ENCODE assay signal across 10 cellular contexts in the genomic region with DNA sequence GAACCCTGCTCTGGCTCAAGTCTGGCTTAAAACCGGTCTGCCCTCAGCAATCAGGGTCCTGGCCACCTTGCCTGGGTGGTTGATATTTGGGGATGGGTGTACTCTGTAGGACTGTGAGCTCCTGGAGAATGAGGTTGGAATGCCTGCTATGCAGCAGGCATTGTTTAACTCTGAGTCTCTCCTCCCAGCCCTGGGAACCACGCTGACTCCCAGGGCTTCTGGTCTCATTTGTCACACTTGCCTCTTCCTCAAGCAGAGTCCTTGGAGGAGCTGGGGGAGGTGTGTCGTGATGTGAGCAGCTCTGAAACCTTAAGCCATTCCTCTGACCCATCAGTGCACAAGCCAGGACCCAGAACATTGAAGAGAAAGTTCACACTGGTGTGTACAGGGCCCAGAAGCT.
DNase-seq lines count a peak whose midpoint lies in the region.
"Had no signal": no experiment of that assay in that cellular context is flagged by ENCODE, and none has a peak within 500 bp of the region (broad histone marks: within the 10 kb centered on the region; RNA-seq: fewer than 3 reads in every experiment).

No MANE protein-coding gene starts in this region.

- no peak overlapping the region for H3K14ac ChIP-seq in trophoblast cell (ENCODE audit: low read length)

- H2AK5ac ChIP-seq in trophoblast cell (ENCODE audit: low read length): no peak overlapping the region

- H2AFZ ChIP-seq in trophoblast cell (ENCODE audit: insufficient read depth, low read length, poor library complexity): no peak overlapping the region

- no peak overlapping the region for H3K23ac ChIP-seq in trophoblast cell (ENCODE audit: low read length)

- peak; percentile 89 for DNase-seq in GM03348 (ENCODE audit: low spot score)
- peak; percentile 91 to 93 for DNase-seq in SJSA1 (ENCODE audit: low read depth in 1 of 2, low spot score in 2 of 2)
- DNase-seq in fibroblast of gingiva (ENCODE audit: low read depth): peak; percentile 78
- DNase-seq in trophoblast cell: peak; percentile 85 to 86
- no peak for DNase-seq in HUDEP-2 (lab: John Stamatoyannopoulos, UW; ENCODE audit: unreplicated experiment in 76 of 76)
- no peak for DNase-seq in OCI-M1 (lab: John Stamatoyannopoulos, UW)
- DNase-seq in NCI-H69 (lab: John Stamatoyannopoulos, UW): no peak
- DNase-seq in NCI-H82 treated with DMSO at 0.1 percent for 48 hours (lab: John Stamatoyannopoulos, UW; ENCODE audit: unreplicated experiment): no peak
- DNase-seq: activated T-cell treated with anti-CD3 and anti-CD28 coated beads, Interleukin-2, amount 50 U/mL, for 4 hours; DMS79 treated with DMSO at 0.1 percent for 48 hours had no signal

- H3K18ac ChIP-seq in trophoblast cell (ENCODE audit: low read length): no peak overlapping the region

- no peaks in the 10 kb centered on the region for H3K79me2 ChIP-seq in trophoblast cell (ENCODE audit: control insufficient read depth, insufficient read depth, low read length, poor library complexity)

- no peak overlapping the region for H2BK5ac ChIP-seq in trophoblast cell (ENCODE audit: low read depth, low read length, poor library complexity)

- H3K9me3 ChIP-seq in SJSA1 (replicated peaks): no peaks in the 10 kb centered on the region
- peaks cover 2% of the 10 kb centered on the region for H3K9me3 ChIP-seq in trophoblast cell (ENCODE audit: insufficient read depth, low read depth, low read length)

- H4K8ac ChIP-seq in trophoblast cell (ENCODE audit: low read depth, low read length): no peak overlapping the region

- WGBS in trophoblast cell (ENCODE audit: extremely low coverage, insufficient coverage, insufficient read length): no CpG with 5 or more reads among the region's 3 CpGs

- peaks cover 8% of the 10 kb centered on the region for H3K79me1 ChIP-seq in trophoblast cell (ENCODE audit: low read length)

- H3K4me2 ChIP-seq in trophoblast cell (ENCODE audit: low read length): no peak overlapping the region

- peak overlapping the region; percentile 42 for H4K91ac ChIP-seq in trophoblast cell (ENCODE audit: low read depth, low read length)

- no peak overlapping the region for H2BK120ac ChIP-seq in trophoblast cell (ENCODE audit: insufficient read depth, low read length, poor library complexity)

- H2BK12ac ChIP-seq in trophoblast cell (ENCODE audit: low read length): peak overlapping the region; percentile 34

- no peak overlapping the region for H3K9ac ChIP-seq in trophoblast cell (ENCODE audit: low read length)

- no peaks in the 10 kb centered on the region for H3K36me3 ChIP-seq in SJSA1
- H3K36me3 ChIP-seq in trophoblast cell (ENCODE audit: control insufficient read depth in 1 of 2, insufficient read depth in 2 of 2, low read length in 2 of 2): no peaks in the 10 kb centered on the region

- H3K27ac ChIP-seq in SJSA1: peak overlapping the region; percentile 84
- peak overlapping the region; percentile 60 for H3K27ac ChIP-seq in trophoblast cell (ENCODE audit: low read depth, low read length)

- peaks cover 55% of the 10 kb centered on the region for H3K4me1 ChIP-seq in SJSA1 (replicated peaks)
- peaks cover 17 to 26% of the 10 kb centered on the region in 2 experiments for H3K4me1 ChIP-seq in trophoblast cell (ENCODE audit: control insufficient read depth in 1 of 2, insufficient read depth in 2 of 2, low read length in 2 of 2)

- no peak overlapping the region for H3K4ac ChIP-seq in trophoblast cell (ENCODE audit: low read depth, low read length)

- H3K27me3 ChIP-seq in SJSA1 (replicated peaks) (no peaks in the 10 kb centered on the region), trophoblast cell (ENCODE audit: insufficient read depth, low read length) (no peaks in the 10 kb centered on the region)

- no peak overlapping the region for H4K12ac ChIP-seq in trophoblast cell (ENCODE audit: low read depth, low read length)

- no peak overlapping the region for H3K4me3 ChIP-seq in SJSA1
- no peak overlapping the region for H3K4me3 ChIP-seq in trophoblast cell (ENCODE audit: low read depth, low read length)

Comparison
In these comparisons a context has a peak if more than half of its experiments do, and no peak if none do; other contexts are left out.
1. DNase-seq: peak in GM03348 (single experiment), SJSA1 (2 of 2), fibroblast of gingiva (single experiment) and trophoblast cell (2 of 2); none in HUDEP-2 (0 of 76), OCI-M1 (single experiment), NCI-H69 (single experiment) and NCI-H82 treated with DMSO at 0.1 percent for 48 hours (single experiment).